Comparison of ENCODE assay signal across 8 cellular contexts in the genomic region with DNA sequence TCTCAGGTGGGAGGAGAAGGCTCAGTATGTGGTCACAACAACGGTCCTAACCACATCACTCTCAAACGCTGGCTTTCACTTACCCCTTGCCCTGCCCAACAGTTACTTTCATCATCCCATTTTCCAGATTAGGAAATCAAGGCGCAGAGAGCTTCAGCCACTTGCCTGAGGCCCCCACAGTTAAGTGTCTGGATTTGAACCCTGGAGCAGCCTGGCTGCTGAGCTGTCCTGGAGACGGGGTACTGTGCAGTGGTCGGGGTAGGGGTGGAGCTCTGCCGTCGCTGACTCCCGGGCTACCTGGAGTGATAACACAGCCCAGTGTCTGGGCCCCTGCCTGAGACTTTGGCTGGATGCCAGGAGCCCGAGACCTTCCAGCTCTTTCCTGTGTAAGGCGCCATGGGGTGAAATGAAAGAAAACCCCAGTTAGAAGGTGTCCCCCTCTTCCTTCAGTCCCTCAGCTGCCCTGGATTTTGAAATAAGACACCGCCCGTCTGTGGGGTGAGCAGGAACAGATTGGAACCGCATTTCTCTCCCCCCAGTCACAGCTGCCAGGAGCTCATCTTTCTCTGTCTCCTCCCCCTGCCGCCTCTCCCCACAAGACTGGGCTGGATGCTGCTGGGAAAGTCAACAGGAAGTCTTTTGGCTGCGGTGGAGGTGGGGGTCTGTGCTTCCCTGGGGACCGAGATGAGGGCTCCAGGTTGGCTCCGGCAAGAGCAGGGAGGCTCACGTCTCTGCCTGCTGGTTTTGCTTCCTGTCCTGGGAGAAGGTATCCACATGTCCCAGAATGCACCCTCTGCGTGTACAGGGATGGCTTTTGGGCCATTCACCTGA.
A peak's percentile ranks its signal among the peaks of the same experiment; 100 is the strongest.
DNase-seq lines count a peak whose midpoint lies in the region; ATAC-seq lines count a peak whose summit lies in the region.

No MANE protein-coding gene starts in this region.

- no peaks in the 10 kb centered on the region for H3K27me3 ChIP-seq in muscle layer of duodenum (ENCODE audit: low read depth, low read length)

- peaks cover 37 to 67% of the 10 kb centered on the region in 2 donors for H3K4me1 ChIP-seq in muscle layer of duodenum (ENCODE audit: control insufficient read depth in 1 of 2, insufficient read depth in 2 of 2, low read length in 2 of 2)

- no peaks in the 10 kb centered on the region for H3K9me3 ChIP-seq in muscle layer of duodenum (ENCODE audit: control insufficient read depth in 1 of 2, low read length in 2 of 2)

- H3K27ac ChIP-seq in muscle layer of duodenum (ENCODE audit: low read length): peak overlapping the region; percentile 81

- DNase-seq in GM03348 (ENCODE audit: low spot score) (peak; percentile 86), NCI-H146 treated with DMSO at 0.1 percent for 48 hours (lab: John Stamatoyannopoulos, UW; ENCODE audit: unreplicated experiment) (peak; percentile 89), T-helper 22 cell (ENCODE audit: low read depth) (peak; percentile 56), dedifferentiated amniotic fluid mesenchymal stem cell (ENCODE audit: extremely low spot score) (peak; percentile 59), superior temporal gyrus (ENCODE audit: extremely low spot score) (no peak), SW480 (ENCODE audit: low spot score) (no peak)

- peak overlapping the region in 1 of 2 donors; percentile 1 for H3K4me3 ChIP-seq in muscle layer of duodenum (ENCODE audit: low read depth in 1 of 2, low read length in 2 of 2)

- no peaks in the 10 kb centered on the region for H3K36me3 ChIP-seq in muscle layer of duodenum (ENCODE audit: control insufficient read depth in 1 of 2, insufficient read depth in 2 of 2, low read length in 2 of 2)

- no peak for ATAC-seq in HG03354 (IDR thresholded peaks at IDR 0.05; ENCODE audit: poor library complexity, severe bottlenecking, unreplicated experiment)

Comparison
In these comparisons a context has a peak if more than half of its experiments do, and no peak if none do; other contexts are left out.
1. DNase-seq: peak in GM03348 (single experiment), NCI-H146 treated with DMSO at 0.1 percent for 48 hours (single experiment), T-helper 22 cell (single experiment) and dedifferentiated amniotic fluid mesenchymal stem cell (single experiment); none in superior temporal gyrus (single experiment) and SW480 (single experiment).